21 cellular contexts compared by ENCODE assay signal in genomic region chr2:129400825-129401224, GRCh38.
A peak's percentile ranks its signal among the peaks of the same experiment; 100 is the strongest.
DNase-seq lines count a peak whose midpoint lies in the region; ATAC-seq, FAIRE-seq and TF ChIP-seq lines count a peak whose summit lies in the region.
"Had no signal": no experiment of that assay in that cellular context is flagged by ENCODE, and none has a peak within 500 bp of the region (broad histone marks: within the 10 kb centered on the region; RNA-seq: fewer than 3 reads in every experiment).

No MANE protein-coding gene starts in this region.

- no peak overlapping the region for H3K14ac ChIP-seq in H1 (ENCODE audit: insufficient read length)

- no peak overlapping the region for H3K27ac ChIP-seq in DND-41 (ENCODE audit: low read length)
- no peak overlapping the region for H3K27ac ChIP-seq in H1 (ENCODE audit: low read depth, low read length)
- H3K27ac ChIP-seq: adrenal gland, KMS-11, SK-N-MC, tibial nerve had no signal

- no peak overlapping the region for H2BK20ac ChIP-seq in H1 (ENCODE audit: low read length)

- H3K4ac ChIP-seq in H1 (replicated peaks; ENCODE audit: insufficient read length, low read depth, low read length): no peak overlapping the region

- H2BK12ac ChIP-seq in H1 (ENCODE audit: low read depth, low read length): no peak overlapping the region

- no peaks in the 10 kb centered on the region for H3K79me1 ChIP-seq in H1 (ENCODE audit: low read depth, low read length)

- FAIRE-seq in H1 (lab: Jason Lieb, UNC): no peak

- TF ChIP-seq CTCF in BE2C (IDR thresholded peaks at IDR 0.05; ENCODE audit: low read depth, low read length) (no peak), DND-41 (IDR thresholded peaks at IDR 0.05; ENCODE audit: borderline replicate concordance, extremely low read depth, low read length, poor library complexity, severe bottlenecking) (no peak), H1 (IDR thresholded peaks at IDR 0.05; ENCODE audit: control extremely low read depth in 1 of 3, insufficient read depth in 1 of 3, low read depth in 1 of 3, low read length in 3 of 3) (no peak), GM10266 (IDR thresholded peaks at IDR 0.05; ENCODE audit: control insufficient read depth, insufficient read depth, low read depth, missing control alignments) (no peak)

- WGBS in H1 (ENCODE audit: extremely low coverage in 1 of 2, insufficient coverage in 1 of 2, insufficient read length in 1 of 2, insufficient replicate concordance in 2 of 2, low coverage in 1 of 2, low lambda C conversion rate in 2 of 2, missing lambda C conversion rate in 1 of 2), 2 experiments: 83% methylated on average over 7 of the region's 7 CpGs; no CpG with 5 or more reads in 1 of the 2 experiments

- no peak overlapping the region for H2BK15ac ChIP-seq in H1 (ENCODE audit: low read length)

- no peak for TF ChIP-seq POLR2A in H1 (IDR thresholded peaks at IDR 0.05; ENCODE audit: control extremely low read depth in 1 of 2, low read depth in 2 of 2, low read length in 2 of 2)

- H3K4me3 ChIP-seq in BE2C (ENCODE audit: low read depth, low read length) (no peak overlapping the region), DND-41 (ENCODE audit: low read depth in 1 of 2, low read length in 2 of 2) (no peak overlapping the region), H1 (ENCODE audit: extremely low read depth in 1 of 4, insufficient read depth in 2 of 4, low read depth in 3 of 4, low read length in 4 of 4) (no peak overlapping the region)
- H3K4me3 ChIP-seq: adrenal gland, SK-N-MC, smooth muscle cell, tibial nerve had no signal

- ATAC-seq in DND-41 (ENCODE audit: insufficient read depth, low read depth): 0 out of 3 replicates have a peak, but pooled peaks have one; percentile 54
- ATAC-seq: activated CD8-positive, alpha-beta T cell treated with anti-CD3 and anti-CD28 coated beads for 36 hours; left colon; naive thymus-derived CD8-positive, alpha-beta T cell; stimulated activated naive CD8-positive, alpha-beta T cell treated with anti-CD3 and anti-CD28 coated beads, Interleukin-15, Interleukin-2, amounts not matched to agents 100 U/mL and 50 U/mL, for 24 hours had no signal

- no peak overlapping the region for H2AK5ac ChIP-seq in H1 (ENCODE audit: low read depth, low read length)

- POLR2A ChIA-PET in H1 (lab: Charles Lee; ENCODE audit: partially characterized antibody): no interaction called here

- H4K20me1 ChIP-seq in DND-41 (ENCODE audit: insufficient read depth, low read length): no peaks in the 10 kb centered on the region
- no peaks in the 10 kb centered on the region for H4K20me1 ChIP-seq in H1 (replicated peaks in 1 of 2; ENCODE audit: control insufficient read depth in 1 of 2, insufficient read depth in 2 of 2, low read length in 2 of 2)

- H3K36me3 ChIP-seq in BE2C: no peaks in the 10 kb centered on the region
- H3K36me3 ChIP-seq in DND-41 (ENCODE audit: insufficient read depth, low read length): no peaks in the 10 kb centered on the region
- no peaks in the 10 kb centered on the region for H3K36me3 ChIP-seq in H1 (ENCODE audit: control insufficient read depth in 2 of 4, insufficient read depth in 4 of 4, low read length in 3 of 4)
- H3K36me3 ChIP-seq: adrenal gland, tibial nerve had no signal

- H3K4me1 ChIP-seq in BE2C (no peaks in the 10 kb centered on the region), DND-41 (ENCODE audit: insufficient read depth, low read length) (no peaks in the 10 kb centered on the region), H1 (replicated peaks in 1 of 4; ENCODE audit: control insufficient read depth in 3 of 4, insufficient read depth in 4 of 4, low read length in 3 of 4) (peaks cover 0 to 2% (median 0%) of the 10 kb centered on the region in 4 experiments; a peak in 2 of 7 replicates)
- H3K4me1 ChIP-seq: adrenal gland, tibial nerve had no signal

- H3K9ac ChIP-seq in DND-41 (ENCODE audit: low read depth, low read length) (no peak overlapping the region), H1 (replicated peaks in 1 of 4; ENCODE audit: extremely low read depth in 1 of 4, low read depth in 3 of 4, low read length in 3 of 4) (no peak overlapping the region)
- H3K9ac ChIP-seq: KMS-11 had no signal

- no peak overlapping the region for H4K8ac ChIP-seq in H1 (ENCODE audit: extremely low read depth, insufficient read depth, low read length)

- H2BK5ac ChIP-seq in H1 (ENCODE audit: low read depth, low read length): no peak overlapping the region

- H3K4me2 ChIP-seq in DND-41 (ENCODE audit: insufficient read depth, low read length) (no peak overlapping the region), H1 (ENCODE audit: insufficient read depth in 1 of 2, low read depth in 2 of 2, low read length in 2 of 2) (no peak overlapping the region)
- H3K4me2 ChIP-seq: KMS-11, smooth muscle cell had no signal

- no peak overlapping the region for H4K91ac ChIP-seq in H1 (replicated peaks; ENCODE audit: insufficient read length, low read length)

- H3K27me3 ChIP-seq in BE2C (no peaks in the 10 kb centered on the region), DND-41 (ENCODE audit: insufficient read depth, low read length, poor library complexity) (no peaks in the 10 kb centered on the region), H1 (replicated peaks in 1 of 4; ENCODE audit: control insufficient read depth in 3 of 4, extremely low read depth in 1 of 4, insufficient read depth in 3 of 4, low read length in 3 of 4) (no peaks in the 10 kb centered on the region)
- H3K27me3 ChIP-seq: adrenal gland, tibial nerve had no signal

- no peak for TF ChIP-seq EP300 in H1 (IDR thresholded peaks at IDR 0.05; ENCODE audit: borderline replicate concordance in 1 of 2, low read depth in 2 of 2, low read length in 2 of 2)

- H3K23ac ChIP-seq in H1 (ENCODE audit: insufficient read length): no peak overlapping the region

- no peaks in the 10 kb centered on the region for H3K23me2 ChIP-seq in H1 (ENCODE audit: low read depth, low read length)

- DNase-seq in BE2C: peak; percentile 25
- no peak for DNase-seq in DND-41
- DNase-seq in NCI-H345 (lab: John Stamatoyannopoulos, UW): peak; percentile 46
- no peak for DNase-seq in H1 (ENCODE audit: low read depth in 1 of 2, low spot score in 2 of 2)
- DNase-seq in GM10266 (ENCODE audit: extremely low spot score): no peak
- no peak for DNase-seq in putamen (ENCODE audit: low spot score)
- DNase-seq in activated CD4-positive, alpha-beta T cell treated with anti-CD3 and anti-CD28 coated beads for 48 hours: no peak
- DNase-seq in H4 (ENCODE audit: low spot score): no peak
- DNase-seq: activated CD8-positive, alpha-beta T cell treated with anti-CD3 and anti-CD28 coated beads for 36 hours; activated T-cell treated with anti-CD3 and anti-CD28 coated beads, Interleukin-2, amount 50 U/mL, for 1 hour; cortex of kidney; left colon; naive thymus-derived CD8-positive, alpha-beta T cell; NCI-H2081 treated with DMSO at 0.1 percent for 48 hours; stimulated activated CD4-positive, alpha-beta T cell treated with anti-CD3 and anti-CD28 coated beads, Interleukin-4, amount 100 ng/mL, for 1 hour; stimulated activated naive CD8-positive, alpha-beta T cell treated with anti-CD3 and anti-CD28 coated beads, Interleukin-15, Interleukin-2, amounts not matched to agents 100 U/mL and 50 U/mL, for 24 hours had no signal

- no peak overlapping the region for H2BK120ac ChIP-seq in H1 (replicated peaks; ENCODE audit: low read depth, low read length)

- no peak for TF ChIP-seq RAD21 in H1 (IDR thresholded peaks at IDR 0.05 in 1 of 2, conservative IDR thresholded peaks at IDR 0.05 in 1 of 2; ENCODE audit: low read depth in 2 of 2, low read length in 2 of 2)

- no peak overlapping the region for H3K18ac ChIP-seq in H1 (ENCODE audit: extremely low read depth, low read length)

- CTCF ChIA-PET in H1 (lab: Charles Lee; ENCODE audit: partially characterized antibody): interaction anchor here (0.6 to 1.5 kb wide), 6 partner anchors 16 to 834 kb away, joined by 3 to 9 read pairs (median 4); no protein-coding TSS in a partner anchor

- H3K9me3 ChIP-seq in BE2C (no peaks in the 10 kb centered on the region), DND-41 (ENCODE audit: insufficient read depth, low read length, severe bottlenecking) (no peaks in the 10 kb centered on the region), H1 (ENCODE audit: insufficient read depth in 2 of 2, low read depth in 1 of 2, low read length in 1 of 2) (0 out of 4 replicates have a peak, but pooled peaks cover 0 to 3% of the 10 kb centered on the region in 2 experiments)
- H3K9me3 ChIP-seq: adrenal gland, tibial nerve had no signal

- no peaks in the 10 kb centered on the region for H3K79me2 ChIP-seq in DND-41 (ENCODE audit: insufficient read depth, low read length)
- no peaks in the 10 kb centered on the region for H3K79me2 ChIP-seq in H1 (ENCODE audit: control insufficient read depth in 1 of 2, insufficient read depth in 2 of 2, low read length in 2 of 2)

- H3K56ac ChIP-seq in H1 (replicated peaks; ENCODE audit: insufficient read length, low read depth, low read length): no peak overlapping the region

- H2AFZ ChIP-seq in DND-41 (ENCODE audit: low read depth, low read length): no peak overlapping the region
- peak overlapping the region; percentile 59 for H2AFZ ChIP-seq in H1 (ENCODE audit: low read length)

- no peak overlapping the region for H4K5ac ChIP-seq in H1 (ENCODE audit: insufficient read length, low read depth, low read length)

TF ChIP-seq in H1, 55 proteins besides CTCF, POLR2A, EP300 and RAD21:
- no peak for TF ChIP-seq SIX5 (IDR thresholded peaks at IDR 0.05; ENCODE audit: low read depth, low read length)
- TF ChIP-seq EZH2 (IDR thresholded peaks at IDR 0.05; ENCODE audit: low read depth, low read length, severe bottlenecking): no peak
- 0 out of 2 replicates have a peak, but pooled peaks have one; percentile 24 for TF ChIP-seq USF2 (IDR thresholded peaks at IDR 0.05; ENCODE audit: low read length)
- TF ChIP-seq, protein P1, sequence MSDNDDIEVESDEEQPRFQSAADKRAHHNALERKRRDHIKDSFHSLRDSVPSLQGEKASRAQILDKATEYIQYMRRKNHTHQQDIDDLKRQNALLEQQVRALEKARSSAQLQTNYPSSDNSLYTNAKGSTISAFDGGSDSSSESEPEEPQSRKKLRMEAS (IDR thresholded peaks at IDR 0.05): no peak

Comparison
In these comparisons a context has a peak if more than half of its experiments do, and no peak if none do; other contexts are left out.
1. DNase-seq: peak in BE2C (single experiment) and NCI-H345 (single experiment); none in DND-41 (single experiment), H1 (0 of 2), GM10266 (single experiment), putamen (single experiment), activated CD4-positive, alpha-beta T cell treated with anti-CD3 and anti-CD28 coated beads for 48 hours (single experiment) and H4 (single experiment).